17 cellular contexts compared by ENCODE assay signal in genomic region chr9:16303506-16303905, GRCh38.
DNase-seq lines count a peak whose midpoint lies in the region; ATAC-seq lines count a peak whose summit lies in the region.
"Had no signal": no experiment of that assay in that cellular context is flagged by ENCODE, and none has a peak within 500 bp of the region (broad histone marks: within the 10 kb centered on the region; RNA-seq: fewer than 3 reads in every experiment).

No MANE protein-coding gene starts in this region.

- no peak overlapping the region for H2AK5ac ChIP-seq in neuronal stem cell (ENCODE audit: low read depth, low read length)

- no peaks in the 10 kb centered on the region for H3K36me3 ChIP-seq in neuronal stem cell (replicated peaks in 1 of 2; ENCODE audit: control insufficient read depth in 2 of 2, insufficient read depth in 2 of 2, low read length in 2 of 2)
- H3K36me3 ChIP-seq: BE2C had no signal

- H4K91ac ChIP-seq in neuronal stem cell (ENCODE audit: low read depth, low read length, poor library complexity): no peak overlapping the region

- no peak overlapping the region for H3K4me3 ChIP-seq in neuronal stem cell (ENCODE audit: low read length in 2 of 2)
- H3K4me3 ChIP-seq: K562 had no signal

- peak overlapping the region; percentile 39 for H3K27ac ChIP-seq in neuronal stem cell (replicated peaks; ENCODE audit: low read length)

- no peak overlapping the region for H4K8ac ChIP-seq in neuronal stem cell (ENCODE audit: low read depth, low read length)

- no CpG with 5 or more reads among the region's 6 CpGs for WGBS in neuronal stem cell (ENCODE audit: extremely low coverage in 2 of 2, insufficient read length in 2 of 2, insufficient replicate concordance in 1 of 2), 2 donors

- H3K79me1 ChIP-seq in neuronal stem cell (ENCODE audit: low read depth, low read length): no peaks in the 10 kb centered on the region

- H3K9ac ChIP-seq in neuronal stem cell (ENCODE audit: low read depth, low read length, poor library complexity): no peak overlapping the region

- H3K14ac ChIP-seq in neuronal stem cell (ENCODE audit: low read length): no peak overlapping the region

- no peak overlapping the region for H2AFZ ChIP-seq in neuronal stem cell (ENCODE audit: low read length)

- H2BK120ac ChIP-seq in neuronal stem cell (ENCODE audit: low read depth, low read length): no peak overlapping the region

- ATAC-seq in HG02973 (IDR thresholded peaks at IDR 0.05; ENCODE audit: unreplicated experiment) (no peak), HG03280 (IDR thresholded peaks at IDR 0.05; ENCODE audit: unreplicated experiment) (no peak)
- ATAC-seq: K562 had no signal

- no peaks in the 10 kb centered on the region for H3K9me3 ChIP-seq in neuronal stem cell (replicated peaks in 1 of 2; ENCODE audit: control insufficient read depth in 2 of 2, insufficient read depth in 1 of 2, low read depth in 1 of 2, low read length in 2 of 2)
- H3K9me3 ChIP-seq: BE2C, Caco-2 had no signal

- H3K4me2 ChIP-seq in neuronal stem cell (ENCODE audit: insufficient read depth, low read length, poor library complexity, severe bottlenecking): no peak overlapping the region

- H2BK5ac ChIP-seq in neuronal stem cell (ENCODE audit: low read length): no peak overlapping the region

- no peak overlapping the region for H3K23ac ChIP-seq in neuronal stem cell (ENCODE audit: low read depth, low read length, poor library complexity)

- no peaks in the 10 kb centered on the region for H3K27me3 ChIP-seq in neuronal stem cell (ENCODE audit: control insufficient read depth in 3 of 3, insufficient read depth in 3 of 3, low read depth in 1 of 3, low read length in 3 of 3)
- H3K27me3 ChIP-seq: BE2C had no signal

- no peak overlapping the region for H2BK15ac ChIP-seq in neuronal stem cell (ENCODE audit: low read length)

- DNase-seq in RPMI7951 (ENCODE audit: low read depth) (peak; percentile 50), islet precursor cell (peak; percentile 58), neuronal stem cell (ENCODE audit: low spot score) (no peak), hypothalamus (lab: John Stamatoyannopoulos, UW) (no peak)
- DNase-seq: ACHN; BE2C; C1 segment of cervical spinal cord; Caco-2; CD4-positive, CD25-positive, alpha-beta regulatory T cell; CD8-positive, alpha-beta memory T cell; GDM1; GOT3; H7; IMR-90 had no signal

- no peak overlapping the region for H3K18ac ChIP-seq in neuronal stem cell (ENCODE audit: low read length)

- H3K4me1 ChIP-seq in neuronal stem cell (ENCODE audit: control insufficient read depth in 2 of 2, insufficient read depth in 1 of 2, low read depth in 1 of 2, low read length in 2 of 2): peaks cover 0 to 20% of the 10 kb centered on the region in 2 donors
- H3K4me1 ChIP-seq: BE2C, Caco-2 had no signal

- H3K4ac ChIP-seq in neuronal stem cell (ENCODE audit: low read length): no peak overlapping the region

- no peak overlapping the region for H2BK12ac ChIP-seq in neuronal stem cell (ENCODE audit: low read length)

Comparison
In these comparisons a context has a peak if more than half of its experiments do, and no peak if none do; other contexts are left out.
1. DNase-seq: peak in RPMI7951 (single experiment) and islet precursor cell (single experiment); none in neuronal stem cell (single experiment) and hypothalamus (0 of 51).